In the genomic region with DNA sequence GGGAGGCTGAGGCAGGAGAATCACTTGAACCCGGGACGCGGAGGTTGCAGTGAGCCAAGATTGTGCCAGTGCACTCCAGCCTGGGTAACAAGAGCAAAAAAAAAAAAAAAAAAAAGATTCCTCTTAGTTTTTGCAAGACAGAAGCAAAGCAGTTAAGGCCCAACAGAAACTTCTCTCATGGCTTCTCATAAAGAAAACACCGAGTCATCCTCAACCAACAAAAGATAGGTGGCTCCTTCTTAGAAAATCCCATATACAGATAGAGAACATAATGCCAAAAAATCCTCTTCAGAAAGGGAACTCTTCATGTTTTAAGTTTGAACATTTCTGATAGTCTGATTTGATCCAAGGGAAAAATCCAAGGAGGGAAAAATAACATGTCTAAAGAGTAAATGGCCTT, we compare ENCODE assay signal across 2 cellular contexts.
TF ChIP-seq lines count a peak whose summit lies in the region.

No MANE protein-coding gene starts in this region.

TF ChIP-seq in HepG2, 621 proteins besides CTCF, POLR2A, EP300 and RAD21:
- TF ChIP-seq ZSCAN29 (CRISPR knock-in tag; conservative IDR thresholded peaks at IDR 0.05), result no peak
- no peak for TF ChIP-seq ZNF567 (CRISPR knock-in tag; IDR thresholded peaks at IDR 0.05; ENCODE audit: borderline replicate concordance)
- peak; percentile 59; the same call in 1 of the 2 replicates for TF ChIP-seq NFE2L2 (IDR thresholded peaks at IDR 0.05; ENCODE audit: low read length)

TF ChIP-seq in endothelial cell of umbilical vein, 7 proteins besides CTCF, POLR2A, EP300 and RAD21:
- TF ChIP-seq JUN (IDR thresholded peaks at IDR 0.05; ENCODE audit: borderline replicate concordance, insufficient read depth, insufficient read length, low read depth) (no peak), FOS (IDR thresholded peaks at IDR 0.05; ENCODE audit: borderline replicate concordance, insufficient read depth, low read length) (no peak), MYC (IDR thresholded peaks at IDR 0.05; ENCODE audit: low read depth, low read length) (no peak), POLR2AphosphoS5 (IDR thresholded peaks at IDR 0.05; ENCODE audit: insufficient read depth, low read depth, low read length) (no peak), GATA2 (IDR thresholded peaks at IDR 0.05; ENCODE audit: insufficient read depth, insufficient read length, low read depth, low read length) (no peak), EZH2 (IDR thresholded peaks at IDR 0.05; ENCODE audit: borderline replicate concordance, low read depth, low read length, severe bottlenecking) (no peak)
- TF ChIP-seq, protein P1, sequence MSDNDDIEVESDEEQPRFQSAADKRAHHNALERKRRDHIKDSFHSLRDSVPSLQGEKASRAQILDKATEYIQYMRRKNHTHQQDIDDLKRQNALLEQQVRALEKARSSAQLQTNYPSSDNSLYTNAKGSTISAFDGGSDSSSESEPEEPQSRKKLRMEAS (IDR thresholded peaks at IDR 0.05; ENCODE audit: insufficient read depth, insufficient read length), result no peak
